In the genomic region with DNA sequence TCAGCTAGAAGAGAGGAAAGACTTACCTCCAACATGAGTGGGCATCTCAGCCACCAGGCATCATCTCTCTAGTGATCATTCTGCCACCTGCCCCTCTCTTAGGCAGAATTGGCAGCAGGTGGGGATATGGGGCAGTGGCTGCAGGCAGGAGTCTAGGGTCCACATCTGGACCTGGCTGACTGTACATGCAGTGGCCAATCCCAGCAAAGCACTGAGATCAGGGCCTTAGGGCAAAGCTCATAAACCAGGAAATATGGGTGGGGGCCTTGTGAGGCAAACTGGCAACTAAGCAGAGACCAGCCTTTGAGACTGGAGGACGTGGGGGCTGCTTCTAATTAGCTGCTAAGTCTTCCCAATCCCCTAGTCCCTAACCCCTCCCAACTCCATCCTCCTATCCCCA, we compare ENCODE assay signal across 22 cellular contexts. TPM values are rescaled to one million over a fixed set of nuclear protein-coding genes. Genes with fewer than 3 reads are reported as not detected.
DNase-seq lines count a peak whose midpoint lies in the region; ATAC-seq, FAIRE-seq and TF ChIP-seq lines count a peak whose summit lies in the region.
"Had no signal": no experiment of that assay in that cellular context is flagged by ENCODE, and none has a peak within 500 bp of the region (broad histone marks: within the 10 kb centered on the region; RNA-seq: fewer than 3 reads in every experiment).

No MANE protein-coding gene starts in this region.

- no peak overlapping the region for H2AFZ ChIP-seq in SK-N-SH (ENCODE audit: low read depth)
- H2AFZ ChIP-seq: GM23338 had no signal

- TF ChIP-seq CTCF in SK-N-SH (IDR thresholded peaks at IDR 0.05): no peak
- TF ChIP-seq CTCF in D721Med (IDR thresholded peaks at IDR 0.05; ENCODE audit: insufficient read depth, missing control alignments): no peak
- TF ChIP-seq CTCF in uterus (IDR thresholded peaks at IDR 0.05): no peak

- TF ChIP-seq EP300 in SK-N-SH (IDR thresholded peaks at IDR 0.05; ENCODE audit: borderline replicate concordance in 1 of 2, low read depth in 1 of 2, low read length in 1 of 2): no peak

- no peaks in the 10 kb centered on the region for H3K9me3 ChIP-seq in SK-N-SH
- H3K9me3 ChIP-seq in uterus: no peaks in the 10 kb centered on the region
- H3K9me3 ChIP-seq: A549; BE2C; BLaER1 treated with 17β-estradiol and CSF1 and Interleukin-3, amounts not matched to agents 10 nM and 100 nM had no signal

- H3K79me2 ChIP-seq in SK-N-SH (ENCODE audit: insufficient read depth): no peaks in the 10 kb centered on the region

- no peaks in the 10 kb centered on the region for H4K20me1 ChIP-seq in SK-N-SH (ENCODE audit: insufficient read depth)

- H3K36me3 ChIP-seq in SK-N-SH (replicated peaks in 1 of 2; ENCODE audit: control insufficient read depth in 1 of 2, insufficient read depth in 2 of 2, low read length in 1 of 2): no peaks in the 10 kb centered on the region
- H3K36me3 ChIP-seq in uterus: no peaks in the 10 kb centered on the region
- H3K36me3 ChIP-seq: BE2C had no signal

- no peak for TF ChIP-seq POLR2A in uterus (IDR thresholded peaks at IDR 0.05)

- intact Hi-C loops in uterus (cut with DNase I; ENCODE audit: low total_unique reads): no loop called here

- no peak overlapping the region for H3K9ac ChIP-seq in SK-N-SH
- H3K9ac ChIP-seq: BLaER1 treated with 17β-estradiol and CSF1 and Interleukin-3, amounts not matched to agents 10 nM and 100 nM had no signal

- H3K4me3 ChIP-seq in SK-N-SH (ENCODE audit: low read depth in 2 of 2, low read length in 1 of 2) (no peak overlapping the region), uterus (no peak overlapping the region)
- H3K4me3 ChIP-seq: A549; BLaER1 treated with 17β-estradiol and CSF1 and Interleukin-3, amounts not matched to agents 10 nM and 100 nM; GM23338 had no signal

- CTCF ChIA-PET in SK-N-SH (lab: Yijun Ruan, JAX): interaction anchor here (1.5 to 2.8 kb wide), 2 partner anchors 9 to 131 kb away, joined by 3 to 8 read pairs; no protein-coding TSS in a partner anchor

- POLR2A ChIA-PET in SK-N-SH (lab: Yijun Ruan, JAX): interaction anchor here (0.6 kb wide), 1 partner anchor 110 kb away, joined by 3 read pairs; no protein-coding TSS in a partner anchor

- H3K4me2 ChIP-seq in SK-N-SH: no peak overlapping the region
- H3K4me2 ChIP-seq: A549; BLaER1 treated with 17β-estradiol and CSF1 and Interleukin-3, amounts not matched to agents 10 nM and 100 nM; GM23338 had no signal

- no peak for ATAC-seq in SK-N-SH treated with all-trans-retinoic acid at 6 μM for 48 hours
- ATAC-seq: A549, GM23338, HCT116 had no signal

- TF ChIP-seq RAD21 in SK-N-SH (IDR thresholded peaks at IDR 0.05; ENCODE audit: low read length): no peak

- peak; percentile 61 for FAIRE-seq in D721Med (lab: Jason Lieb, UNC)
- FAIRE-seq: A549, GM12891, GM18507 had no signal

- H3K27ac ChIP-seq in SK-N-SH (ENCODE audit: low read depth in 2 of 2, low read length in 1 of 2) (no peak overlapping the region), uterus (peak overlapping the region; percentile 44 to 54)
- H3K27ac ChIP-seq: A549; BLaER1 treated with 17β-estradiol and CSF1 and Interleukin-3, amounts not matched to agents 10 nM and 100 nM had no signal

- 44% methylated on average over 1 of the region's 1 CpG for WGBS in SK-N-SH (ENCODE audit: low lambda C conversion rate)

- DNase-seq in SK-N-SH: peak; percentile 53
- DNase-seq in D721Med (ENCODE audit: insufficient read length, low spot score): no peak
- DNase-seq in NCI-H82 treated with DMSO at 0.1 percent for 48 hours (lab: John Stamatoyannopoulos, UW; ENCODE audit: unreplicated experiment): peak; percentile 43
- DNase-seq in uterus: no peak
- DNase-seq in RKO (ENCODE audit: low spot score): no peak
- no peak for DNase-seq in medulla oblongata (ENCODE audit: extremely low spot score)
- DNase-seq: 8988T; ACHN; AML-193; BE2C; CD4-positive, alpha-beta T cell; CD8-positive, alpha-beta memory T cell; DMS79 treated with DMSO at 0.1 percent for 48 hours; GF-D8; H9 had no signal

- H3K27me3 ChIP-seq in SK-N-SH (ENCODE audit: insufficient read depth) (no peaks in the 10 kb centered on the region), uterus (no peaks in the 10 kb centered on the region)
- H3K27me3 ChIP-seq: BE2C; BLaER1 treated with 17β-estradiol and CSF1 and Interleukin-3, amounts not matched to agents 10 nM and 100 nM had no signal

- H3K9me2 ChIP-seq in SK-N-SH: no peaks in the 10 kb centered on the region

- no peaks in the 10 kb centered on the region for H3F3A ChIP-seq in SK-N-SH (replicated peaks; ENCODE audit: insufficient read depth)

- peaks cover 0 to 16% of the 10 kb centered on the region in 2 experiments; a peak in 1 of 4 replicates for H3K4me1 ChIP-seq in SK-N-SH (ENCODE audit: control insufficient read depth in 1 of 2, insufficient read depth in 2 of 2, low read depth in 1 of 2, low read length in 1 of 2)
- no peaks in the 10 kb centered on the region for H3K4me1 ChIP-seq in uterus
- H3K4me1 ChIP-seq: A549; BE2C; BLaER1 treated with 17β-estradiol and CSF1 and Interleukin-3, amounts not matched to agents 10 nM and 100 nM had no signal

TF ChIP-seq in SK-N-SH, 30 proteins besides CTCF, POLR2A, EP300 and RAD21:
- TF ChIP-seq, protein P1, sequence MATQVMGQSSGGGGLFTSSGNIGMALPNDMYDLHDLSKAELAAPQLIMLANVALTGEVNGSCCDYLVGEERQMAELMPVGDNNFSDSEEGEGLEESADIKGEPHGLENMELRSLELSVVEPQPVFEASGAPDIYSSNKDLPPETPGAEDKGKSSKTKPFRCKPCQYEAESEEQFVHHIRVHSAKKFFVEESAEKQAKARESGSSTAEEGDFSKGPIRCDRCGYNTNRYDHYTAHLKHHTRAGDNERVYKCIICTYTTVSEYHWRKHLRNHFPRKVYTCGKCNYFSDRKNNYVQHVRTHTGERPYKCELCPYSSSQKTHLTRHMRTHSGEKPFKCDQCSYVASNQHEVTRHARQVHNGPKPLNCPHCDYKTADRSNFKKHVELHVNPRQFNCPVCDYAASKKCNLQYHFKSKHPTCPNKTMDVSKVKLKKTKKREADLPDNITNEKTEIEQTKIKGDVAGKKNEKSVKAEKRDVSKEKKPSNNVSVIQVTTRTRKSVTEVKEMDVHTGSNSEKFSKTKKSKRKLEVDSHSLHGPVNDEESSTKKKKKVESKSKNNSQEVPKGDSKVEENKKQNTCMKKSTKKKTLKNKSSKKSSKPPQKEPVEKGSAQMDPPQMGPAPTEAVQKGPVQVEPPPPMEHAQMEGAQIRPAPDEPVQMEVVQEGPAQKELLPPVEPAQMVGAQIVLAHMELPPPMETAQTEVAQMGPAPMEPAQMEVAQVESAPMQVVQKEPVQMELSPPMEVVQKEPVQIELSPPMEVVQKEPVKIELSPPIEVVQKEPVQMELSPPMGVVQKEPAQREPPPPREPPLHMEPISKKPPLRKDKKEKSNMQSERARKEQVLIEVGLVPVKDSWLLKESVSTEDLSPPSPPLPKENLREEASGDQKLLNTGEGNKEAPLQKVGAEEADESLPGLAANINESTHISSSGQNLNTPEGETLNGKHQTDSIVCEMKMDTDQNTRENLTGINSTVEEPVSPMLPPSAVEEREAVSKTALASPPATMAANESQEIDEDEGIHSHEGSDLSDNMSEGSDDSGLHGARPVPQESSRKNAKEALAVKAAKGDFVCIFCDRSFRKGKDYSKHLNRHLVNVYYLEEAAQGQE (IDR thresholded peaks at IDR 0.05; ENCODE audit: low read depth, low read length): no peak
- TF ChIP-seq SMC3 (IDR thresholded peaks at IDR 0.05; ENCODE audit: low read depth, low read length) (no peak), RXRA (IDR thresholded peaks at IDR 0.05; ENCODE audit: borderline replicate concordance, low read depth) (no peak), GATA2 (CRISPR knock-in tag; IDR thresholded peaks at IDR 0.05) (no peak)

TF ChIP-seq in SK-N-SH treated with all-trans-retinoic acid at 6 μM for 48 hours, 23 proteins besides CTCF, POLR2A, EP300 and RAD21:
- TF ChIP-seq, protein P2, sequence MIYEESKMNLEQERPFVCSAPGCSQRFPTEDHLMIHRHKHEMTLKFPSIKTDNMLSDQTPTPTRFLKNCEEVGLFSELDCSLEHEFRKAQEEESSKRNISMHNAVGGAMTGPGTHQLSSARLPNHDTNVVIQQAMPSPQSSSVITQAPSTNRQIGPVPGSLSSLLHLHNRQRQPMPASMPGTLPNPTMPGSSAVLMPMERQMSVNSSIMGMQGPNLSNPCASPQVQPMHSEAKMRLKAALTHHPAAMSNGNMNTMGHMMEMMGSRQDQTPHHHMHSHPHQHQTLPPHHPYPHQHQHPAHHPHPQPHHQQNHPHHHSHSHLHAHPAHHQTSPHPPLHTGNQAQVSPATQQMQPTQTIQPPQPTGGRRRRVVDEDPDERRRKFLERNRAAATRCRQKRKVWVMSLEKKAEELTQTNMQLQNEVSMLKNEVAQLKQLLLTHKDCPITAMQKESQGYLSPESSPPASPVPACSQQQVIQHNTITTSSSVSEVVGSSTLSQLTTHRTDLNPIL (CRISPR knock-in tag; IDR thresholded peaks at IDR 0.05; ENCODE audit: low read depth): no peak

RNA-seq across cellular contexts. Expression of a gene that starts 12.9 kb away (rescaled TPM):
- polyA plus RNA-seq in SK-N-SH (2012; rRNA removed): 18.5 and 20.6 TPM in 2 replicates
- 9.4 and 16.1 TPM in 2 replicates for polyA plus RNA-seq in SK-N-SH (2012; cell fraction: cytosol; rRNA removed)
- polyA plus RNA-seq in SK-N-SH (2012; cell fraction: nucleus; rRNA removed): 10.9 and 11.5 TPM in 2 replicates
- 100 to 1,000 TPM in 1 of 4 donors, 10 to 100 TPM in 3; 17.6 to 103 (median 57.7) TPM for total RNA-seq in uterus

Comparison
In these comparisons a context has a peak if more than half of its experiments do, and no peak if none do; other contexts are left out.
1. DNase-seq: peak in SK-N-SH (single experiment) and NCI-H82 treated with DMSO at 0.1 percent for 48 hours (single experiment); none in D721Med (single experiment), uterus (0 of 2), RKO (single experiment) and medulla oblongata (single experiment).
2. H3K27ac ChIP-seq: peak in uterus (2 of 2); none in SK-N-SH (0 of 2).